Comparison of ENCODE assay signal across 8 cellular contexts in the genomic region with DNA sequence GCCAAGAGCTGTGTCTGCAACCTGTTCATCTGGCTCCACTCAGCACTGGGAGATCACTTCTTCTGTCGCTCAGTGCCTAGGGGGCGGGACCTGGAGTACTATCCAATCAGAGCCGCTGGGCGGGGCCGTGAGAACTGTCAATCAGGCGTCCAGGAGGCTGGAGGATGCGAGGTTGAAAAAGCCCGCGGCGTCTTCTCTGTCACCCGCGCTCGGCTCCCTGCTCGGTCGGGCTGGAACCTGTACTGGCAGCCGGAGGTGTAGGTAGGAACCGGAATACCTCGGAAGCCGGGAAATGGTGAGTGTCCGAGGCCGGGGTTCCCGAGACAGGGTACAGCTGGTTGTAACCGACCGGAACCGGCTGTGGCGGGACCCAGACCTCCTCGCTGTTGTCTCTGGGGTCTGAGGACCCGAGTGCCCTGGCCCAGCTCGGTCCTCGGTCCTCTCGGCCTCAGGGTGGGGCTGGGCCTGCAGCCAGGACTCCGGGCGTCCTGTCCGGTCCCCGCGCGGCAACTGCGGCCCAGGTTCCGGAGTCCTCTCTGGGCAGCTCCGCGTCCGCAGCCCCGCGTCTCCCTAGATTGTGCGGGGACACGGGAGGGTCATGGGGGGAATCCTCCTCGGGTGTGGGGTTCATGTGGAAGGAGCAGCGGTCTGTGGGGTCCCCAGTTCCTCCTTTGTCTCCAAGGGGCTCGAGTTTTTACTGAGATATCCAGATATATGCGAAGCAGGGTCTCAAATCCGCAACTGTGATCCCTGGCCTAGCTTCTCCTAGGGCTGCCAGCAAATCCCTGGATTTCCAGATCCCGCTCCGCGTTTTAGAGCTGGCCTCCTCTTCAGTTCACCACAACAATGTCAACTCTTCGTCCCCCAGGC. TPM values are rescaled to one million over a fixed set of nuclear protein-coding genes. Genes with fewer than 3 reads are reported as not detected.
DNase-seq lines count a peak whose midpoint lies in the region; TF ChIP-seq lines count a peak whose summit lies in the region.

No MANE protein-coding gene starts in this region.

- 0 out of 2 replicates have a peak, but pooled peaks cover 3% of the 10 kb centered on the region for H3K79me2 ChIP-seq in DOHH2 (ENCODE audit: control insufficient read depth, low read length)

- no peaks in the 10 kb centered on the region for H3K9me2 ChIP-seq in DOHH2 (replicated peaks; ENCODE audit: control insufficient read depth, low read length)

- no peaks in the 10 kb centered on the region for H3F3A ChIP-seq in DOHH2 (ENCODE audit: control insufficient read depth, insufficient read depth)

- DNase-seq in H7 (peak; percentile 98), M059J (ENCODE audit: low read depth) (peak; percentile 96), SJSA1 (ENCODE audit: low read depth in 1 of 2, low spot score in 2 of 2) (peak; percentile 87 to 93), germinal center (ENCODE audit: low spot score) (peak; percentile 96), non-pigmented ciliary epithelial cell (ENCODE audit: low read depth) (peak; percentile 63), substantia nigra (lab: John Stamatoyannopoulos, UW) (peak; percentile 16 to 97 (median 82))
- DNase-seq in activated naive CD4-positive, alpha-beta T cell treated with Interleukin-2 at 50 U/mL for 16 hours, result peak; percentile 89

- no peaks in the 10 kb centered on the region for H3K36me3 ChIP-seq in DOHH2 (ENCODE audit: control insufficient read depth, low read length)
- H3K36me3 ChIP-seq in H7 (replicated peaks; ENCODE audit: control insufficient read depth, insufficient read depth, low read length), result no peaks in the 10 kb centered on the region
- H3K36me3 ChIP-seq in SJSA1, result peaks cover 8% of the 10 kb centered on the region; the same call in 1 of the 2 replicates

- H3K4me1 ChIP-seq in DOHH2 (ENCODE audit: control insufficient read depth, low read length), result peaks cover 9% of the 10 kb centered on the region
- no peaks in the 10 kb centered on the region for H3K4me1 ChIP-seq in SJSA1 (replicated peaks)

- H3K4me3 ChIP-seq in DOHH2 (ENCODE audit: low read length) (peak overlapping the region; percentile 96), H7 (ENCODE audit: insufficient read depth, low read depth, low read length) (peak overlapping the region; percentile 83), SJSA1 (peak overlapping the region; percentile 77)

- peak overlapping the region; percentile 97 for H3K4me2 ChIP-seq in DOHH2 (ENCODE audit: low read length)

- H3K9me3 ChIP-seq in DOHH2 (ENCODE audit: control insufficient read depth, insufficient read depth, low read length) (no peaks in the 10 kb centered on the region), SJSA1 (replicated peaks) (no peaks in the 10 kb centered on the region)

- H3K27me3 ChIP-seq in DOHH2 (ENCODE audit: control insufficient read depth, low read length) (no peaks in the 10 kb centered on the region), H7 (ENCODE audit: control insufficient read depth, insufficient read depth, low read length) (no peaks in the 10 kb centered on the region), SJSA1 (replicated peaks) (no peaks in the 10 kb centered on the region)

- H3K27ac ChIP-seq in DOHH2 (ENCODE audit: low read depth, low read length) (no peak overlapping the region), SJSA1 (peak overlapping the region; percentile 46), substantia nigra (ENCODE audit: low read depth, low read length, poor library complexity, severe bottlenecking) (no peak overlapping the region)

- TF ChIP-seq CTCF in DOHH2 (IDR thresholded peaks at IDR 0.05; ENCODE audit: low read depth, low read length, poor library complexity, severe bottlenecking), result no peak

- H4K20me1 ChIP-seq in DOHH2 (ENCODE audit: control insufficient read depth, insufficient read depth, low read depth, low read length), result no peaks in the 10 kb centered on the region

RNA-seq across cellular contexts. Expression of gene ZNF627, which starts 42.6 kb away (rescaled TPM):
- 20.1 and 24.2 TPM in 2 replicates for total RNA-seq in H7 (2014; rRNA removed; shearing (Covaris generic))
- 10.6 and 22.6 TPM in 2 replicates for total RNA-seq in M059J (2014; rRNA removed; shearing (Covaris generic))
- 14.6 and 14.7 TPM in 2 replicates for total RNA-seq in SJSA1 (2014; rRNA removed; shearing (Covaris generic))
